In genomic region chr1:46662919-46663318, GRCh38 we compare ENCODE assay signal across 2 cellular contexts. TPM values are rescaled to one million over a fixed set of nuclear protein-coding genes. Genes with fewer than 3 reads are reported as not detected.
"Had no signal": no experiment of that assay in that cellular context is flagged by ENCODE, and none has a peak within 500 bp of the region (broad histone marks: within the 10 kb centered on the region; RNA-seq: fewer than 3 reads in every experiment).

No MANE protein-coding gene starts in this region.

RNA-seq across cellular contexts. Expression of gene TEX38, which starts 8.7 kb away (rescaled TPM):
- total RNA-seq: G401, GM12878 had no signal
